ENCODE assay signal across 9 cellular contexts in genomic region chr10:133388265-133388972, GRCh38. TPM values are rescaled to one million over a fixed set of nuclear protein-coding genes. Genes with fewer than 3 reads are reported as not detected.
DNase-seq lines count a peak whose midpoint lies in the region; ATAC-seq, FAIRE-seq and TF ChIP-seq lines count a peak whose summit lies in the region.
"Had no signal": no experiment of that assay in that cellular context is flagged by ENCODE, and none has a peak within 500 bp of the region (broad histone marks: within the 10 kb centered on the region; RNA-seq: fewer than 3 reads in every experiment).

No MANE protein-coding gene starts in this region.

- H3K79me2 ChIP-seq in Loucy (ENCODE audit: insufficient read depth, low read length) = no peaks in the 10 kb centered on the region

- H3K4me1 ChIP-seq in Loucy (ENCODE audit: insufficient read depth, low read length, poor library complexity, severe bottlenecking) = peaks cover 41% of the 10 kb centered on the region

- H3K4me1 Mint-ChIP-seq in activated naive CD8-positive, alpha-beta T cell treated with anti-CD3 and anti-CD28 coated beads, Interleukin-2, amount 10 ng/mL, durations not matched to agents 7 days and 5 days = peaks cover 29% of the 10 kb centered on the region

- H3K36me3 Mint-ChIP-seq in activated naive CD8-positive, alpha-beta T cell treated with anti-CD3 and anti-CD28 coated beads, Interleukin-2, amount 10 ng/mL, durations not matched to agents 7 days and 5 days = peaks cover 2% of the 10 kb centered on the region

- TF ChIP-seq CTCF in Loucy (conservative IDR thresholded peaks at IDR 0.05; ENCODE audit: low read length) = no peak

- peak overlapping the region; percentile 85 for H3K4me3 Mint-ChIP-seq in activated naive CD8-positive, alpha-beta T cell treated with anti-CD3 and anti-CD28 coated beads, Interleukin-2, amount 10 ng/mL, durations not matched to agents 7 days and 5 days

- POLR2A ChIA-PET in activated naive CD8-positive, alpha-beta T cell treated with anti-CD3 and anti-CD28 coated beads, Interleukin-2, amount 10 ng/mL, durations not matched to agents 7 days and 5 days (lab: Charles Lee) = interaction anchor here (0.6 to 3.7 kb wide), 4 partner anchors 9 to 31 kb away, joined by 3 to 18 read pairs (median 6); partner anchors contain the start of genes ECHS1, FUOM and PAOX

- peak; percentile 81 for FAIRE-seq in GM18507 (lab: Jason Lieb, UNC)
- FAIRE-seq: islet of Langerhans had no signal

- peak overlapping the region; percentile 99 for H3K27ac Mint-ChIP-seq in activated naive CD8-positive, alpha-beta T cell treated with anti-CD3 and anti-CD28 coated beads, Interleukin-2, amount 10 ng/mL, durations not matched to agents 7 days and 5 days

- H3K9me3 ChIP-seq in Loucy (ENCODE audit: insufficient read depth, low read depth, low read length) = no peaks in the 10 kb centered on the region

- H3K9me2 ChIP-seq in Loucy (replicated peaks; ENCODE audit: low read depth, low read length) = no peaks in the 10 kb centered on the region

- peak overlapping the region; percentile 93 for H3K4me2 ChIP-seq in Loucy (ENCODE audit: low read depth, low read length, poor library complexity, severe bottlenecking)

- ATAC-seq in activated naive CD8-positive, alpha-beta T cell treated with anti-CD3 and anti-CD28 coated beads, Interleukin-2, amount 10 ng/mL, durations not matched to agents 7 days and 5 days (ENCODE audit: low read depth) = no peak
- ATAC-seq in HG02981 (IDR thresholded peaks at IDR 0.05; ENCODE audit: unreplicated experiment) = no peak
- no peak for ATAC-seq in HG02588 (IDR thresholded peaks at IDR 0.05; ENCODE audit: unreplicated experiment)

- peak overlapping the region; percentile 83 for H3K9ac ChIP-seq in Loucy (ENCODE audit: low read depth, low read length, poor library complexity, severe bottlenecking)

- DNase-seq in AML-193 (lab: John Stamatoyannopoulos, UW) = peak; percentile 31 to 41
- DNase-seq in GM18507 (ENCODE audit: extremely low spot score, insufficient read length, low read depth) = no peak
- no peak for DNase-seq in activated naive CD8-positive, alpha-beta T cell treated with anti-CD3 and anti-CD28 coated beads, Interleukin-2, amount 10 ng/mL, durations not matched to agents 7 days and 5 days
- DNase-seq in HuH-7 (ENCODE audit: low spot score) = no peak
- no peak for DNase-seq in DMS153 treated with DMSO at 0.1 percent for 48 hours (lab: John Stamatoyannopoulos, UW; ENCODE audit: unreplicated experiment)

- peaks cover 10% of the 10 kb centered on the region; the same call in 1 of the 2 replicates for H3F3A ChIP-seq in Loucy (ENCODE audit: low read depth)

- H3K9me3 Mint-ChIP-seq in activated naive CD8-positive, alpha-beta T cell treated with anti-CD3 and anti-CD28 coated beads, Interleukin-2, amount 10 ng/mL, durations not matched to agents 7 days and 5 days = no peaks in the 10 kb centered on the region

- H3K27me3 Mint-ChIP-seq in activated naive CD8-positive, alpha-beta T cell treated with anti-CD3 and anti-CD28 coated beads, Interleukin-2, amount 10 ng/mL, durations not matched to agents 7 days and 5 days = no peaks in the 10 kb centered on the region

- H2AFZ ChIP-seq in Loucy (ENCODE audit: low read length) = peak overlapping the region; percentile 77; the same call in 1 of the 2 replicates

- H3K27me3 ChIP-seq in Loucy (ENCODE audit: insufficient read depth, low read length, poor library complexity, severe bottlenecking) = no peaks in the 10 kb centered on the region

- H3K4me3 ChIP-seq in Loucy (ENCODE audit: low read length, poor library complexity, severe bottlenecking) = peak overlapping the region; percentile 69

- H4K20me1 ChIP-seq in Loucy (ENCODE audit: insufficient read depth, low read length, poor library complexity, severe bottlenecking) = no peaks in the 10 kb centered on the region

- H3K36me3 ChIP-seq in Loucy (ENCODE audit: insufficient read depth, low read length) = no peaks in the 10 kb centered on the region

RNA-seq across cellular contexts. Expression of gene MTG1, which starts 5.5 kb away (rescaled TPM):
- total RNA-seq in activated naive CD8-positive, alpha-beta T cell treated with anti-CD3 and anti-CD28 coated beads, Interleukin-2, amount 10 ng/mL, durations not matched to agents 7 days and 5 days = 10 to 100 TPM; 53.7 to 56.6 TPM

RNA-seq across cellular contexts. Expression of gene PAOX, which starts 9.4 kb away (rescaled TPM):
- 1 to 10 TPM; 7.2 to 9.9 TPM for total RNA-seq in activated naive CD8-positive, alpha-beta T cell treated with anti-CD3 and anti-CD28 coated beads, Interleukin-2, amount 10 ng/mL, durations not matched to agents 7 days and 5 days

RNA-seq across cellular contexts. Expression of gene ECHS1, which starts 15.3 kb away (rescaled TPM):
- total RNA-seq in activated naive CD8-positive, alpha-beta T cell treated with anti-CD3 and anti-CD28 coated beads, Interleukin-2, amount 10 ng/mL, durations not matched to agents 7 days and 5 days = 10 to 100 TPM; 33.5 to 36.1 TPM

RNA-seq across cellular contexts. Expression of gene FUOM, which starts 30.6 kb away (rescaled TPM):
- 10 to 100 TPM; 15.4 to 17.3 TPM for total RNA-seq in activated naive CD8-positive, alpha-beta T cell treated with anti-CD3 and anti-CD28 coated beads, Interleukin-2, amount 10 ng/mL, durations not matched to agents 7 days and 5 days

RNA-seq across cellular contexts. Expression of gene SPRN, which starts 36.0 kb away (rescaled TPM):
- not detected for total RNA-seq in activated naive CD8-positive, alpha-beta T cell treated with anti-CD3 and anti-CD28 coated beads, Interleukin-2, amount 10 ng/mL, durations not matched to agents 7 days and 5 days

Comparison
In these comparisons a context has a peak if more than half of its experiments do, and no peak if none do; other contexts are left out.
1. DNase-seq: peak in AML-193 (2 of 2); none in GM18507 (single experiment), activated naive CD8-positive, alpha-beta T cell treated with anti-CD3 and anti-CD28 coated beads, Interleukin-2, amount 10 ng/mL, durations not matched to agents 7 days and 5 days (single experiment), HuH-7 (single experiment) and DMS153 treated with DMSO at 0.1 percent for 48 hours (single experiment).